ENCODE assay signal across 8 cellular contexts in the genomic region with DNA sequence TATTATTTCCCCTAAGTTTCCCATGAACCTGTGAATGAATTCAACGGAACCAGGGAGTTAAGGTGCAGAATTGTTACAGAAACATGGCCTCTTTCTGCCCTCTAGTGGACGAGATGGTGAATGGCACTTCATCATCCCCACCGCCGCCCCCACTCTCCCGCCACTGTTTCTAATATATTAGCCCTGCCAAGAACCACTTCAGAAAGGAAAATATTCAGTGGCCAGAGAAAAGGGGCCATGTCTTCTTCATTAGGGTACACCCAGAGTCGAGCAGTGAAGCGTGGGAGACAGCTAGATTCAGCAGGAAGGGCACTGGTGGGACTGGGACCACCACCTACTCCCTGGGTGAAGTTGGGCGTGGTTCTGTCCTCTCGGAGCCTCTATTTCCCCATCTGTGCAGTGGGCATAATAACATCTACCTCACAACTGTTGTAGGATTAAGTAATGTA. TPM values are rescaled to one million over a fixed set of nuclear protein-coding genes. Genes with fewer than 3 reads are reported as not detected.
DNase-seq lines count a peak whose midpoint lies in the region; ATAC-seq and TF ChIP-seq lines count a peak whose summit lies in the region.

No MANE protein-coding gene starts in this region.

- H3K9me3 ChIP-seq in ovary: no peaks in the 10 kb centered on the region

- peaks cover 19% of the 10 kb centered on the region for H3K27me3 Mint-ChIP-seq in activated CD8-positive, alpha-beta memory T cell treated with anti-CD3 and anti-CD28 coated beads, Interleukin-2, amount 10 ng/mL, durations not matched to agents 7 days and 5 days

- WGBS in ovary, 3 donors: 9 to 10% (median 10%) methylated on average over 9 of the region's 9 CpGs

- H3K27ac Mint-ChIP-seq in activated CD8-positive, alpha-beta memory T cell treated with anti-CD3 and anti-CD28 coated beads, Interleukin-2, amount 10 ng/mL, durations not matched to agents 7 days and 5 days: no peak overlapping the region

- peak; percentile 29 for DNase-seq in ACHN
- DNase-seq in NCI-H2196 treated with DMSO at 0.1 percent for 48 hours (lab: John Stamatoyannopoulos, UW; ENCODE audit: unreplicated experiment): peak; percentile 64
- no peak for DNase-seq in activated CD8-positive, alpha-beta memory T cell treated with anti-CD3 and anti-CD28 coated beads, Interleukin-2, amount 10 ng/mL, durations not matched to agents 7 days and 5 days
- DNase-seq in fibroblast of the conjunctiva (ENCODE audit: low read depth): peak; percentile 22
- peak; percentile 30 to 67 (median 56) for DNase-seq in ovary
- DNase-seq in islet precursor cell: no peak

- H3K36me3 Mint-ChIP-seq in activated CD8-positive, alpha-beta memory T cell treated with anti-CD3 and anti-CD28 coated beads, Interleukin-2, amount 10 ng/mL, durations not matched to agents 7 days and 5 days: no peaks in the 10 kb centered on the region

- no peak for TF ChIP-seq POLR2A in ovary (IDR thresholded peaks at IDR 0.05)

- in situ Hi-C loops in ACHN (cut with HindIII; ENCODE audit: low pct_ligation_motif_present, low pct_unique_long_range_greater_than_20kb, low sequenced_read_pairs): loop anchor here (25.0 kb wide), 1 partner anchor 220 kb away; no protein-coding TSS in a partner anchor

- H3K4me1 ChIP-seq in ovary (ENCODE audit: insufficient read depth): peaks cover 4% of the 10 kb centered on the region

- no peaks in the 10 kb centered on the region for H3K27me3 ChIP-seq in ovary

- peak overlapping the region; percentile 2 for H3K4me3 ChIP-seq in ovary

- peak; percentile 20 for ATAC-seq in activated CD8-positive, alpha-beta memory T cell treated with anti-CD3 and anti-CD28 coated beads, Interleukin-2, amount 10 ng/mL, durations not matched to agents 7 days and 5 days
- no peak for ATAC-seq in GM21367 (IDR thresholded peaks at IDR 0.05; ENCODE audit: unreplicated experiment)

- no peaks in the 10 kb centered on the region for H3K9me3 Mint-ChIP-seq in activated CD8-positive, alpha-beta memory T cell treated with anti-CD3 and anti-CD28 coated beads, Interleukin-2, amount 10 ng/mL, durations not matched to agents 7 days and 5 days (ENCODE audit: low read depth)

- no peak overlapping the region for H3K4me3 Mint-ChIP-seq in activated CD8-positive, alpha-beta memory T cell treated with anti-CD3 and anti-CD28 coated beads, Interleukin-2, amount 10 ng/mL, durations not matched to agents 7 days and 5 days

- no peaks in the 10 kb centered on the region for H3K4me1 Mint-ChIP-seq in activated CD8-positive, alpha-beta memory T cell treated with anti-CD3 and anti-CD28 coated beads, Interleukin-2, amount 10 ng/mL, durations not matched to agents 7 days and 5 days

- intact Hi-C loops in ovary (cut with DNase I): loop anchor here in 2 of 4 donors (5.0 to 10.0 kb wide), 5 partner anchors 220 to 442 kb away; no protein-coding TSS in a partner anchor

- peak overlapping the region in 1 of 2 donors; percentile 31 for H3K27ac ChIP-seq in ovary

- CTCF ChIA-PET in activated CD8-positive, alpha-beta memory T cell treated with anti-CD3 and anti-CD28 coated beads, Interleukin-2, amount 10 ng/mL, durations not matched to agents 7 days and 5 days (lab: Charles Lee): interaction anchor here (1.0 to 2.7 kb wide), 11 partner anchors 9 to 439 kb away, joined by 3 to 15 read pairs (median 6); no protein-coding TSS in a partner anchor

- TF ChIP-seq CTCF in GM12873 (IDR thresholded peaks at IDR 0.05; ENCODE audit: insufficient read depth, low read depth, low read length, missing control alignments): peak; percentile 79
- peak; percentile 12 to 72 (median 49) for TF ChIP-seq CTCF in ovary (IDR thresholded peaks at IDR 0.05)

- no peak for TF ChIP-seq EP300 in ovary (IDR thresholded peaks at IDR 0.05)

- no peaks in the 10 kb centered on the region for H3K36me3 ChIP-seq in ovary

RNA-seq across cellular contexts. Expression of a gene that starts 46.4 kb away (rescaled TPM):
- not detected for total RNA-seq in activated CD8-positive, alpha-beta memory T cell treated with anti-CD3 and anti-CD28 coated beads, Interleukin-2, amount 10 ng/mL, durations not matched to agents 7 days and 5 days
- total RNA-seq in ovary: 1 to 10 TPM in 1 of 7 donors, under 1 TPM in 3, not detected in 3; 0.13 to 1.0 (median 0.49) TPM
- under 1 TPM in 1 of 2 donors, not detected in 1; 0.43 TPM for polyA plus RNA-seq in ovary

Comparison
In these comparisons a context has a peak if more than half of its experiments do, and no peak if none do; other contexts are left out.
1. DNase-seq: peak in ACHN (single experiment), NCI-H2196 treated with DMSO at 0.1 percent for 48 hours (single experiment), fibroblast of the conjunctiva (single experiment) and ovary (5 of 5); none in activated CD8-positive, alpha-beta memory T cell treated with anti-CD3 and anti-CD28 coated beads, Interleukin-2, amount 10 ng/mL, durations not matched to agents 7 days and 5 days (single experiment) and islet precursor cell (single experiment).